ENCODE assay signal across 11 cellular contexts in the genomic region with DNA sequence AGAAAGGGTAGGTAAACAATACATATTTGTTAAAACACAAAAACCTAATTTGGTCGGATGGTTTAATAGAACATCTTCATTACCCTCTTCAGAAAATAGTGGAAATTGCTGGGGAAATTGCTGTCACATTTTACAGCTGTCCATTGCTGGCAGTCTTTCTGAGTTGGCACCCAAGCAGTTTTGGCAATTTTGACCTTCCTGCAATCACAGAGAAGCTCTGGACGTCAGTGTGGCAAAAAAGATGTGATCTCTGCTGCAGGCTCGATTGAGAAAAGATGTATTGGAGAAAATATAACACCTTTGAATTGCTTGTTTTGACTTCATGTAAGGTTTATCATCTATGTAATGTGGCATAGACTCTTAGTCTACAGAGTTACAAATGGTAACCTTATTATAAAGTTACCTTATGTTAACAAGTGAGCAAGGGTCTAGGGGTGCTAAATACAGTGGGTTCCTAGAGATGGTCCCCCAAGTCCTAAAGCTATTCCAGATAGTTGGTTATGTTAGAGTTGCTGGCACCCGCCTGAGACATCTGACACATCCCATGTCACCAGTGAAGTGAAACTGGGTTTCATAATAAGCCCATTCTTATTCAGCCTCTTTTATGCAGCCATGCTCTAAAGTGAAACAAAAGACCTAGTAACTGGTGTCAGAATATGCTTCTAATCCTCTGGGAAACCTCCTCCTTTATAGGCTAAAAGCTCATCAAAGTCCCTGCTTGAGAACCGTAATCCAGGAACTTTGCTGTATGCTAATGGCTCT. TPM values are rescaled to one million over a fixed set of nuclear protein-coding genes. Genes with fewer than 3 reads are reported as not detected.
DNase-seq lines count a peak whose midpoint lies in the region; ATAC-seq and TF ChIP-seq lines count a peak whose summit lies in the region.
"Had no signal": no experiment of that assay in that cellular context is flagged by ENCODE, and none has a peak within 500 bp of the region (broad histone marks: within the 10 kb centered on the region; RNA-seq: fewer than 3 reads in every experiment).

No MANE protein-coding gene starts in this region.

- H2BK5ac ChIP-seq in IMR-90 (ENCODE audit: low read depth, low read length, poor library complexity, severe bottlenecking): no peak overlapping the region

- no peak overlapping the region for H2AFZ ChIP-seq in IMR-90 (replicated peaks; ENCODE audit: low read length, poor library complexity)

- H3K4me1 ChIP-seq in IMR-90 (ENCODE audit: control insufficient read depth, insufficient read depth, low read length): peaks cover 2% of the 10 kb centered on the region; the same call in 1 of the 2 replicates

- no peak overlapping the region for H4K91ac ChIP-seq in IMR-90 (ENCODE audit: insufficient read depth, low read depth, low read length)

- peaks cover 41 to 43% of the 10 kb centered on the region in 2 donors for H3K4me1 Mint-ChIP-seq in natural killer cell treated with Interleukin-12 subunit alpha and Interleukin-12 subunit beta and Interleukin-15 and Interleukin-18, amount 100 ng/mL, for 72 hours (ENCODE audit: low read depth in 2 of 2)

- H3K14ac ChIP-seq in IMR-90 (replicated peaks; ENCODE audit: low read depth, low read length): 0 out of 2 replicates have a peak overlapping the region, but pooled peaks have one; percentile 26

- in situ Hi-C loops in IMR-90 (cut with MboI; ENCODE audit: low sequenced_read_pairs): no loop called here

- intact Hi-C loops in IMR-90 (cut with micrococcal nuclease): no loop called here

- no peak overlapping the region for H3K56ac ChIP-seq in IMR-90 (ENCODE audit: extremely low read depth, insufficient read depth, low read length)

- no peaks in the 10 kb centered on the region for H3K27me3 Mint-ChIP-seq in natural killer cell treated with Interleukin-12 subunit alpha and Interleukin-12 subunit beta and Interleukin-15 and Interleukin-18, amount 100 ng/mL, for 72 hours
- H3K27me3 Mint-ChIP-seq: activated naive CD4-positive, alpha-beta T cell treated with anti-CD3 and anti-CD28 coated beads, Interleukin-2, amount 10 ng/mL, durations not matched to agents 7 days and 5 days had no signal

- H3K9ac ChIP-seq in IMR-90 (ENCODE audit: low read depth, low read length): no peak overlapping the region

- H3K4ac ChIP-seq in IMR-90 (ENCODE audit: low read depth, low read length): no peak overlapping the region

- no peak overlapping the region for H3K18ac ChIP-seq in IMR-90 (ENCODE audit: low read depth, low read length)

- H4K20me1 ChIP-seq in IMR-90 (ENCODE audit: insufficient read depth, low read length): peaks cover 45% of the 10 kb centered on the region; the same call in 1 of the 2 replicates

- POLR2A ChIA-PET in IMR-90 (lab: Charles Lee; ENCODE audit: unreplicated experiment): no interaction called here

- 40% methylated on average over 1 of the region's 5 CpGs; no CpG with 5 or more reads in 1 of the 2 experiments for WGBS in IMR-90 (ENCODE audit: extremely low coverage in 2 of 2, insufficient read length in 1 of 2), 2 experiments

- H3K36me3 ChIP-seq in IMR-90 (ENCODE audit: control insufficient read depth, insufficient read depth, low read length): peaks cover 1% of the 10 kb centered on the region

- H2AK5ac ChIP-seq in IMR-90 (ENCODE audit: low read depth, low read length): no peak overlapping the region

- TF ChIP-seq POLR2A in IMR-90 (IDR thresholded peaks at IDR 0.05; ENCODE audit: low read depth, low read length): no peak

- no TSS peak for BruUV-seq in IMR-90 (replicated peaks; lab: Mats Ljungman, UMichigan)

- no peak overlapping the region for H2BK15ac ChIP-seq in IMR-90 (ENCODE audit: low read depth, low read length)

- ATAC-seq in GM18517 (IDR thresholded peaks at IDR 0.05; ENCODE audit: unreplicated experiment) (peak; percentile 66), GM21786 (IDR thresholded peaks at IDR 0.05; ENCODE audit: unreplicated experiment) (peak; percentile 68), IMR-90 (ENCODE audit: low read depth) (no peak), HG03457 (IDR thresholded peaks at IDR 0.05; ENCODE audit: unreplicated experiment) (no peak)
- peak; percentile 61 to 63 for ATAC-seq in natural killer cell treated with Interleukin-12 subunit alpha and Interleukin-12 subunit beta and Interleukin-15 and Interleukin-18, amount 100 ng/mL, for 72 hours
- ATAC-seq: mucosa of descending colon had no signal

- H3K9me3 ChIP-seq in IMR-90 (ENCODE audit: control insufficient read depth, insufficient read depth, low read length): no peaks in the 10 kb centered on the region
- H3K9me3 ChIP-seq: mucosa of descending colon had no signal

- H3K27ac Mint-ChIP-seq in natural killer cell treated with Interleukin-12 subunit alpha and Interleukin-12 subunit beta and Interleukin-15 and Interleukin-18, amount 100 ng/mL, for 72 hours: no peak overlapping the region
- H3K27ac Mint-ChIP-seq: activated naive CD4-positive, alpha-beta T cell treated with anti-CD3 and anti-CD28 coated beads, Interleukin-2, amount 10 ng/mL, durations not matched to agents 7 days and 5 days had no signal

- H4K5ac ChIP-seq in IMR-90 (ENCODE audit: low read depth, low read length): no peak overlapping the region

- TF ChIP-seq CTCF in IMR-90 (conservative IDR thresholded peaks at IDR 0.05; ENCODE audit: low read depth, low read length): no peak

- CTCF ChIA-PET in IMR-90 (lab: Yijun Ruan, JAX): no interaction called here

- no peaks in the 10 kb centered on the region for H3K36me3 Mint-ChIP-seq in natural killer cell treated with Interleukin-12 subunit alpha and Interleukin-12 subunit beta and Interleukin-15 and Interleukin-18, amount 100 ng/mL, for 72 hours

- no peaks in the 10 kb centered on the region for H3K9me3 Mint-ChIP-seq in natural killer cell treated with Interleukin-12 subunit alpha and Interleukin-12 subunit beta and Interleukin-15 and Interleukin-18, amount 100 ng/mL, for 72 hours
- H3K9me3 Mint-ChIP-seq: activated naive CD4-positive, alpha-beta T cell treated with anti-CD3 and anti-CD28 coated beads, Interleukin-2, amount 10 ng/mL, durations not matched to agents 7 days and 5 days had no signal

- H3K27me3 ChIP-seq in IMR-90 (ENCODE audit: control insufficient read depth, insufficient read depth, low read length): no peaks in the 10 kb centered on the region

- no peak overlapping the region for H3K27ac ChIP-seq in IMR-90 (ENCODE audit: insufficient read depth, low read length)

- no peak overlapping the region for H2BK20ac ChIP-seq in IMR-90 (ENCODE audit: low read depth, low read length)

- no peak overlapping the region for H3K4me3 ChIP-seq in IMR-90 (ENCODE audit: insufficient read depth, low read depth, low read length)
- H3K4me3 ChIP-seq: mucosa of descending colon had no signal

- H2BK120ac ChIP-seq in IMR-90 (ENCODE audit: low read depth, low read length): no peak overlapping the region

- H3K4me3 Mint-ChIP-seq in natural killer cell treated with Interleukin-12 subunit alpha and Interleukin-12 subunit beta and Interleukin-15 and Interleukin-18, amount 100 ng/mL, for 72 hours: no peak overlapping the region
- H3K4me3 Mint-ChIP-seq: activated naive CD4-positive, alpha-beta T cell treated with anti-CD3 and anti-CD28 coated beads, Interleukin-2, amount 10 ng/mL, durations not matched to agents 7 days and 5 days had no signal

- H3K9me1 ChIP-seq in IMR-90 (ENCODE audit: insufficient read depth, low read length): peaks cover 12% of the 10 kb centered on the region

- no peak overlapping the region for H2AK9ac ChIP-seq in IMR-90 (replicated peaks; ENCODE audit: low read depth, low read length, poor library complexity)

- no peak for DNase-seq in IMR-90
- DNase-seq in natural killer cell treated with Interleukin-12 subunit alpha and Interleukin-12 subunit beta and Interleukin-15 and Interleukin-18, amount 100 ng/mL, for 72 hours (ENCODE audit: low spot score): no peak
- DNase-seq in stimulated activated CD4-positive, alpha-beta T cell treated with anti-CD3 and anti-CD28 coated beads, Interleukin-12 subunit alpha, Interleukin-12 subunit beta, amount 100 ng/mL, for 4 hours: no peak
- DNase-seq in NCI-H1694 treated with DMSO at 0.1 percent for 48 hours (lab: John Stamatoyannopoulos, UW): no peak
- DNase-seq in NCI-H1048 (lab: John Stamatoyannopoulos, UW): no peak
- DNase-seq: activated CD4-positive, CD25-positive, alpha-beta regulatory T cell; activated naive CD4-positive, alpha-beta T cell treated with anti-CD3 and anti-CD28 coated beads, Interleukin-2, amount 10 ng/mL, durations not matched to agents 7 days and 5 days; mucosa of descending colon had no signal

- no peak for TF ChIP-seq RAD21 in IMR-90 (IDR thresholded peaks at IDR 0.05; ENCODE audit: low read length)

- H3K23ac ChIP-seq in IMR-90 (ENCODE audit: low read depth, low read length): no peak overlapping the region

- no peak overlapping the region for H4K8ac ChIP-seq in IMR-90 (ENCODE audit: low read depth in 2 of 2, low read length in 2 of 2)

- H3K79me1 ChIP-seq in IMR-90 (ENCODE audit: low read depth in 1 of 2, low read length in 2 of 2): peaks cover 37 to 66% of the 10 kb centered on the region in 2 experiments

- dilution Hi-C loops in IMR-90 (cut with HindIII; ENCODE audit: low sequenced_read_pairs, unreplicated experiment): no loop called here

- no peak overlapping the region for H3K4me2 ChIP-seq in IMR-90 (ENCODE audit: low read depth, low read length)

TF ChIP-seq in IMR-90, 13 proteins besides CTCF, POLR2A, EP300 and RAD21 (continues in another document):
- TF ChIP-seq FOS (IDR thresholded peaks at IDR 0.05; ENCODE audit: low read depth, low read length) (no peak), MXI1 (IDR thresholded peaks at IDR 0.05; ENCODE audit: borderline replicate concordance, low read depth, low read length) (no peak), CHD1 (IDR thresholded peaks at IDR 0.05; ENCODE audit: low read depth, low read length) (no peak), NFE2L2 (IDR thresholded peaks at IDR 0.05; ENCODE audit: low read depth, low read length) (no peak), CEBPB (IDR thresholded peaks at IDR 0.05; ENCODE audit: low read depth, low read length) (no peak), RFX5 (IDR thresholded peaks at IDR 0.05; ENCODE audit: low read depth, low read length) (no peak), RCOR1 (IDR thresholded peaks at IDR 0.05; ENCODE audit: insufficient replicate concordance, low read length) (no peak)
- TF ChIP-seq, protein P1, sequence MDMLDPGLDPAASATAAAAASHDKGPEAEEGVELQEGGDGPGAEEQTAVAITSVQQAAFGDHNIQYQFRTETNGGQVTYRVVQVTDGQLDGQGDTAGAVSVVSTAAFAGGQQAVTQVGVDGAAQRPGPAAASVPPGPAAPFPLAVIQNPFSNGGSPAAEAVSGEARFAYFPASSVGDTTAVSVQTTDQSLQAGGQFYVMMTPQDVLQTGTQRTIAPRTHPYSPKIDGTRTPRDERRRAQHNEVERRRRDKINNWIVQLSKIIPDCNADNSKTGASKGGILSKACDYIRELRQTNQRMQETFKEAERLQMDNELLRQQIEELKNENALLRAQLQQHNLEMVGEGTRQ (IDR thresholded peaks at IDR 0.05; ENCODE audit: low read depth, low read length): no peak

RNA-seq across cellular contexts. Expression of a gene that starts 14.0 kb away (rescaled TPM):
- total RNA-seq in IMR-90 (2012; rRNA removed): 54.1 and 87.8 TPM in 2 replicates
- polyA plus RNA-seq in IMR-90 (2012; rRNA removed): 72.0 and 91.6 TPM in 2 replicates
- 18.9 and 32.8 TPM in 2 replicates for polyA plus RNA-seq in IMR-90 (2012; cell fraction: cytosol; rRNA removed)
- 14.1 and 55.4 TPM in 2 replicates for polyA plus RNA-seq in IMR-90 (2012; cell fraction: nucleus; rRNA removed; ENCODE audit: low replicate concordance)
- 10 to 100 TPM; 56.5 to 68.5 TPM for total RNA-seq in natural killer cell treated with Interleukin-12 subunit alpha and Interleukin-12 subunit beta and Interleukin-15 and Interleukin-18, amount 100 ng/mL, for 72 hours

Comparison
In these comparisons a context has a peak if more than half of its experiments do, and no peak if none do; other contexts are left out.
1. ATAC-seq: peak in GM18517 (single experiment), GM21786 (single experiment) and natural killer cell treated with Interleukin-12 subunit alpha and Interleukin-12 subunit beta and Interleukin-15 and Interleukin-18, amount 100 ng/mL, for 72 hours (2 of 2); none in IMR-90 (single experiment) and HG03457 (single experiment).